In the genomic region with DNA sequence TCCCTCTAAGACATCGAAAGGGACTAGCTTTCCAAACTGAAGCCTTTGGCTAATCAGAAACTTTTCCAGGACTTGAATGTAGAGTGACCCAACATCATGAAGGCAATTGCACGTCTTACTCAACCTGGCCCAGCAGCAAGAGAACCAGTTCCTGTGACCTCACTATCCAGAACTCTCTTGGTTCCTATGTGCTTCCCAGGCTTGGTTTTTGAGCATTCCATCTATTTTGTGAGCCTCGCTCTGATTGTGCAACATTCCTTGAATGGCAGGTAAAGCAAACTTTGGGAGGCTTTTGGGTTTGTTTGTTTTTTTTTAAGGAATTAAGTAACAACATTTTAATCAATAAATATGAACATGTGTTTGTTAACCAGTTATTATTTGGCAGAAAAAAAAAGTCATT, we compare ENCODE assay signal across 7 cellular contexts.
"Had no signal": no experiment of that assay in that cellular context is flagged by ENCODE, and none has a peak within 500 bp of the region (broad histone marks: within the 10 kb centered on the region; RNA-seq: fewer than 3 reads in every experiment).

No MANE protein-coding gene starts in this region.

- DNase-seq: GM23248, GOT3, H9, HCEC 1CT, KBM-7 had no signal

- H3K4me3 ChIP-seq: GM23248 had no signal

- H2AFZ ChIP-seq: GM23248 had no signal

- FAIRE-seq: H54, HTR-8/SVneo had no signal

- H3K9ac ChIP-seq: GM23248 had no signal

- H3K27ac ChIP-seq: GM23248 had no signal
